26 cellular contexts compared by ENCODE assay signal in the genomic region with DNA sequence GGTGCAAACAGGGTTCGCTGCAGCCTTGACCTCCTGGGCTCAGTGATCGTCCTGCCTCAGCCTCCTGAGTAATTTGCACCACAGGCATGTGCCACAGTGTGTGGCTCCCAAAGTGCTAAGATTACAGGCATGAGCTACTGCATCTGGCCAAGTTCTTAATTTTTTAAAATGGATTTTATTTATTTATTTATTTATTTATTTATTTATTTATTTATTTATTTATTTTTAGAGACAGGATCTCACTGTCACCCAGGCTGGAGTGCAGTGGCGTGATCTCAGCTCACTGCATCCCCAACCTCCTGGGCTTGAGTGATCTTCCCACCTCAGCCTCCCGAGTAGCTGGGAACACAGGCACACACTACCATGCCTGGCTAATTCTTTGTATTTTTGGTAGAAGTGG. TPM values are rescaled to one million over a fixed set of nuclear protein-coding genes. Genes with fewer than 3 reads are reported as not detected.
A peak's percentile ranks its signal among the peaks of the same experiment; 100 is the strongest.
DNase-seq lines count a peak whose midpoint lies in the region; ATAC-seq, FAIRE-seq and TF ChIP-seq lines count a peak whose summit lies in the region.
"Had no signal": no experiment of that assay in that cellular context is flagged by ENCODE, and none has a peak within 500 bp of the region (broad histone marks: within the 10 kb centered on the region; RNA-seq: fewer than 3 reads in every experiment).

No MANE protein-coding gene starts in this region.

- TF ChIP-seq RAD21 in A549 (conservative IDR thresholded peaks at IDR 0.05 in 1 of 2, IDR thresholded peaks at IDR 0.05 in 1 of 2) (no peak), K562 (CRISPR knock-in tag; conservative IDR thresholded peaks at IDR 0.05 in 1 of 2, IDR thresholded peaks at IDR 0.05 in 1 of 2) (no peak)

- H3K4me2 ChIP-seq in A549 (no peak overlapping the region), K562 (ENCODE audit: insufficient read depth, low read length) (no peak overlapping the region)
- H3K4me2 ChIP-seq: BLaER1 had no signal

- DNase-seq in A549 (ENCODE audit: low read depth in 1 of 2, low spot score in 1 of 2) (no peak), K562 (ENCODE audit: extremely low read depth in 1 of 4, low spot score in 3 of 4) (no peak), gastrocnemius medialis (no peak), NCI-H510A treated with DMSO at 0.1 percent for 48 hours (lab: John Stamatoyannopoulos, UW) (no peak)
- DNase-seq in central memory CD4-positive, alpha-beta T cell = no peak
- DNase-seq: ACHN; BE2C; C1 segment of cervical spinal cord; CD4-positive, alpha-beta memory T cell; CD4-positive, CD25-positive, alpha-beta regulatory T cell; CD8-positive, alpha-beta memory T cell; COR-L47; DMS 273 treated with DMSO at 0.1 percent for 48 hours; DMS153; DMS53; DMS79; DND-41; EL; GDM1 had no signal

- H3K79me2 ChIP-seq in K562 (ENCODE audit: control insufficient read depth, insufficient read depth, low read length) = no peaks in the 10 kb centered on the region

- H3K9me3 ChIP-seq in A549 (no peaks in the 10 kb centered on the region), K562 (replicated peaks; ENCODE audit: control insufficient read depth, insufficient read depth, low read depth, low read length) (no peaks in the 10 kb centered on the region), neutrophil (no peaks in the 10 kb centered on the region), gastrocnemius medialis (no peaks in the 10 kb centered on the region)
- H3K9me3 ChIP-seq: BE2C, BLaER1 had no signal

- FAIRE-seq in A549 (lab: Jason Lieb, UNC) = no peak
- no peak for FAIRE-seq in K562 (lab: Jason Lieb, UNC)
- FAIRE-seq: GM12878, GM12892, GM18507 had no signal

- no peak overlapping the region for H3K27ac ChIP-seq in A549
- no peak overlapping the region for H3K27ac ChIP-seq in K562 (ENCODE audit: extremely low read depth, low read depth, low read length)
- H3K27ac ChIP-seq in neutrophil = peak overlapping the region; percentile 81
- peak overlapping the region; percentile 29 to 89 (median 56) for H3K27ac ChIP-seq in gastrocnemius medialis
- H3K27ac ChIP-seq: 22Rv1, BLaER1 had no signal

- H3K36me3 ChIP-seq in K562 (ENCODE audit: control insufficient read depth, insufficient read depth, low read length) (peaks cover 6% of the 10 kb centered on the region; the same call in 2 of the 3 replicates), neutrophil (peaks cover 57% of the 10 kb centered on the region), gastrocnemius medialis (peaks cover 0 to 69% of the 10 kb centered on the region in 2 donors)

- H4K20me1 ChIP-seq in K562 (replicated peaks; ENCODE audit: control insufficient read depth, insufficient read depth, low read length) = no peaks in the 10 kb centered on the region
- H4K20me1 ChIP-seq: BLaER1 had no signal

- H3K4me1 ChIP-seq in A549 (no peaks in the 10 kb centered on the region), K562 (replicated peaks in 1 of 2; ENCODE audit: control insufficient read depth in 2 of 2, insufficient read depth in 2 of 2, low read length in 2 of 2) (no peaks in the 10 kb centered on the region), neutrophil (ENCODE audit: control insufficient read depth in 1 of 2, insufficient read depth in 1 of 2, low read depth in 1 of 2, low read length in 1 of 2) (peaks cover 34 to 40% of the 10 kb centered on the region in 2 experiments), gastrocnemius medialis (peaks cover 9 to 13% of the 10 kb centered on the region in 2 donors)
- H3K4me1 ChIP-seq: BE2C, BLaER1 had no signal

- intact Hi-C loops in K562 (cut with micrococcal nuclease) = no loop called here
- intact Hi-C loops in gastrocnemius medialis (cut with DNase I; ENCODE audit: low total_unique reads) = no loop called here

- TF ChIP-seq EP300 in A549 (IDR thresholded peaks at IDR 0.05) (no peak), K562 (IDR thresholded peaks at IDR 0.05; ENCODE audit: low read length) (no peak)

- POLR2A ChIA-PET in A549 (lab: Yijun Ruan, JAX) (no interaction called here), K562 (lab: Yijun Ruan, JAX) (interaction anchor here (1.3 to 1.9 kb wide), 2 partner anchors 8 to 13 kb away, joined by 4 to 5 read pairs; no protein-coding TSS in a partner anchor)

- H3K4me3 ChIP-seq in A549 (no peak overlapping the region), K562 (no peak overlapping the region), neutrophil (ENCODE audit: low read depth in 1 of 2, low read length in 1 of 2) (no peak overlapping the region), gastrocnemius medialis (no peak overlapping the region)
- H3K4me3 ChIP-seq: BLaER1, GM12878 had no signal

- no peak for TF ChIP-seq POLR2A in A549 (IDR thresholded peaks at IDR 0.05; ENCODE audit: low read length)
- no peak for TF ChIP-seq POLR2A in K562 (conservative IDR thresholded peaks at IDR 0.05)
- no peak for TF ChIP-seq POLR2A in gastrocnemius medialis (IDR thresholded peaks at IDR 0.05)

- no peaks in the 10 kb centered on the region for H3K27me3 ChIP-seq in K562 (ENCODE audit: control insufficient read depth in 2 of 2, insufficient read depth in 2 of 2, low read length in 2 of 2)
- no peaks in the 10 kb centered on the region for H3K27me3 ChIP-seq in neutrophil
- H3K27me3 ChIP-seq in gastrocnemius medialis = no peaks in the 10 kb centered on the region
- H3K27me3 ChIP-seq: BE2C, BLaER1 had no signal

- CTCF ChIA-PET in A549 (lab: Yijun Ruan, JAX) = no interaction called here
- CTCF ChIA-PET in K562 (lab: Yijun Ruan, JAX; ENCODE audit: low intra/inter-chr PET ratio) = no interaction called here

- no TSS peak for BruUV-seq in K562 (replicated peaks; lab: Mats Ljungman, UMichigan)

- 97% methylated on average over 4 of the region's 4 CpGs for WGBS in A549 (ENCODE audit: missing lambda C conversion rate)
- WGBS in K562 (ENCODE audit: insufficient coverage, low coverage, missing lambda C conversion rate) = 86% methylated on average over 4 of the region's 4 CpGs

- ATAC-seq in A549 (no peak), K562 (no peak), gastrocnemius medialis (no peak), HG03354 (IDR thresholded peaks at IDR 0.05; ENCODE audit: poor library complexity, severe bottlenecking, unreplicated experiment) (no peak)
- ATAC-seq: GM12878 had no signal

- no peak overlapping the region for H2AFZ ChIP-seq in K562 (ENCODE audit: low read depth, low read length)

- no peak for TF ChIP-seq CTCF in A549 (IDR thresholded peaks at IDR 0.05)
- TF ChIP-seq CTCF in K562 (IDR thresholded peaks at IDR 0.05 in 2 of 3, conservative IDR thresholded peaks at IDR 0.05 in 1 of 3; ENCODE audit: insufficient read depth in 2 of 3, low read depth in 1 of 3, low read length in 3 of 3) = no peak
- no peak for TF ChIP-seq CTCF in neutrophil (IDR thresholded peaks at IDR 0.05)
- no peak for TF ChIP-seq CTCF in gastrocnemius medialis (IDR thresholded peaks at IDR 0.05 in 4 of 5, conservative IDR thresholded peaks at IDR 0.05 in 1 of 5)

- H3K9me1 ChIP-seq in K562 (ENCODE audit: control insufficient read depth, insufficient read depth, low read length) = no peaks in the 10 kb centered on the region

- no peak overlapping the region for H3K9ac ChIP-seq in K562 (ENCODE audit: insufficient read depth in 1 of 2, low read depth in 2 of 2, low read length in 2 of 2)
- H3K9ac ChIP-seq: BLaER1 had no signal

- in situ Hi-C loops in K562 (cut with MboI) = no loop called here
- in situ Hi-C loops in gastrocnemius medialis (cut with MboI; ENCODE audit: low sequenced_read_pairs in 4 of 4) = no loop called here

TF ChIP-seq in A549, 52 proteins besides CTCF, POLR2A, EP300 and RAD21 (continues in another document):
- TF ChIP-seq PHF8 (IDR thresholded peaks at IDR 0.05; ENCODE audit: borderline replicate concordance, low read depth) (no peak), ZFP36 (IDR thresholded peaks at IDR 0.05; ENCODE audit: borderline replicate concordance, partially characterized antibody) (no peak)

TF ChIP-seq in K562, 482 proteins besides CTCF, POLR2A, EP300 and RAD21:
- TF ChIP-seq SIN3A (IDR thresholded peaks at IDR 0.05; ENCODE audit: borderline replicate concordance in 2 of 2, control insufficient read depth in 1 of 2, low read depth in 2 of 2, low read length in 2 of 2) (no peak), ZC3H11A (IDR thresholded peaks at IDR 0.05; ENCODE audit: low read depth, low read length) (peak; percentile 91; the same call in 1 of the 2 replicates)
TF ChIP-seq in K562: peak in this region for 1.

RNA-seq across cellular contexts. Expression of gene KIF1B, which starts 54.7 kb away (rescaled TPM):
- polyA plus RNA-seq in A549 (2011; rRNA removed) (18.3 and 22.8 TPM in 2 replicates), A549 (2017; fragmentation: RNase III; extraction: RNeasy Plus Mini Kit Qiagen cat#74134 plus additional on column Dnase treatment) (9.3 to 10.9 TPM (median 9.8 TPM) in 3 replicates), K562 (2011; rRNA removed) (11.9 and 14.8 TPM in 2 replicates), K562 (2014; fragmentation: Illumina TruSeq; extraction: Trizol) (14.8 and 15.8 TPM in 2 replicates), K562 (2014; fragmentation: Nextera tagmentation; extraction: Ambion mirVana) (1 to 10 TPM; 2.8 to 3.1 TPM), K562 (2014; rRNA removed) (8.9 and 9.6 TPM in 2 replicates)
- polyA plus RNA-seq in A549 (2012; cell fraction: cytosol; rRNA removed) = 5.0 and 6.8 TPM in 2 replicates
- 4.5 and 7.6 TPM in 2 replicates for polyA plus RNA-seq in A549 (2012; cell fraction: nucleus; rRNA removed)
- 25.4 and 27.4 TPM in 2 replicates for polyA minus RNA-seq in A549 (2011; rRNA and poly(A)+ RNA removed)
- total RNA-seq in K562 (2011; cell fraction: chromatin; rRNA removed; ENCODE audit: low replicate concordance) = 31.2 and 82.9 TPM in 2 replicates
- total RNA-seq in K562 (2011; cell fraction: nucleolus; rRNA removed) = 17.6 and 18.5 TPM in 2 replicates
- total RNA-seq in K562 (2011; cell fraction: nucleoplasm; rRNA removed) = 35.7 and 51.7 TPM in 2 replicates
- total RNA-seq in K562 (2014; rRNA removed) (8.9 and 12.3 TPM in 2 replicates), K562 (2014; rRNA removed; fragmentation: Illumina TruSeq; extraction: Trizol) (14.8 and 16.0 TPM in 2 replicates), K562 (2015; rRNA removed; fragmentation: Illumina TruSeq; extraction: Trizol) (11.1 and 13.2 TPM in 2 replicates), K562 (2021) (19.8 and 20.0 TPM in 2 replicates), gastrocnemius medialis (100 to 1,000 TPM; 203 to 445 (median 306) TPM)
- polyA plus RNA-seq in K562 (2011; cell fraction: cytosol; rRNA removed) = 8.2 and 12.3 TPM in 2 replicates
- polyA plus RNA-seq in K562 (2011; cell fraction: nucleus; rRNA removed) = 10.1 and 10.2 TPM in 2 replicates
- polyA plus RNA-seq in K562 (2012) = 9.4 and 12.2 TPM in 2 replicates
- polyA minus RNA-seq in K562 (2011; rRNA and poly(A)+ RNA removed) = 25.2 and 29.9 TPM in 2 replicates
- 14.1 and 16.4 TPM in 2 replicates for polyA minus RNA-seq in K562 (2011; cell fraction: cytosol; rRNA and poly(A)+ RNA removed)
- polyA minus RNA-seq in K562 (2011; cell fraction: nucleus; rRNA and poly(A)+ RNA removed) = 9.7 and 22.9 TPM in 2 replicates

Comparison
In these comparisons a context has a peak if more than half of its experiments do, and no peak if none do; other contexts are left out.
1. H3K27ac ChIP-seq: peak in neutrophil (single experiment) and gastrocnemius medialis (4 of 4); none in A549 (0 of 2) and K562 (single experiment).
2. Of the 35 proteins assayed by ChIP-seq in both K562 and A549: peak only in K562: none; only in A549: none; in both: ZC3H11A; in neither: 34.